ENCODE assay signal across 1 cellular context in genomic region chr13:20702945-20703784, GRCh38.
TF ChIP-seq lines count a peak whose summit lies in the region.

Gene IL17D, plus strand, starts transcription at chr13:20703699. Its CDS starts 303 bp downstream, at chr13:20704002.

TF ChIP-seq in HepG2, 621 proteins besides CTCF, POLR2A, EP300 and RAD21 (continued from another document and continues in another):
- TF ChIP-seq NAIF1 (CRISPR knock-in tag; IDR thresholded peaks at IDR 0.05; ENCODE audit: borderline replicate concordance) (no peak), TFDP2 (CRISPR knock-in tag; IDR thresholded peaks at IDR 0.05) (no peak), ZNF737 (CRISPR knock-in tag; IDR thresholded peaks at IDR 0.05; ENCODE audit: borderline replicate concordance) (0 out of 2 replicates have a peak, but pooled peaks have one; percentile 60), TCF7L2 (IDR thresholded peaks at IDR 0.05; ENCODE audit: low read depth, low read length) (no peak), PLRG1 (conservative IDR thresholded peaks at IDR 0.05) (no peak), SOX6 (IDR thresholded peaks at IDR 0.05) (no peak), SOX6 (CRISPR knock-in tag; IDR thresholded peaks at IDR 0.05) (no peak), MYC (CRISPR knock-in tag; IDR thresholded peaks at IDR 0.05; ENCODE audit: borderline replicate concordance) (peak; percentile 62; the same call in 1 of the 2 replicates), ETV6 (CRISPR knock-in tag; conservative IDR thresholded peaks at IDR 0.05) (0 out of 2 replicates have a peak, but pooled peaks have one; percentile 24), KDM5B (CRISPR knock-in tag; IDR thresholded peaks at IDR 0.05; ENCODE audit: borderline replicate concordance) (peak; percentile 81), ZNF691 (CRISPR knock-in tag; IDR thresholded peaks at IDR 0.05; ENCODE audit: borderline replicate concordance, low read depth) (no peak), STAT6 (CRISPR knock-in tag; IDR thresholded peaks at IDR 0.05; ENCODE audit: borderline replicate concordance) (no peak), ZNF670 (CRISPR knock-in tag; IDR thresholded peaks at IDR 0.05; ENCODE audit: borderline replicate concordance) (no peak), ZNF724P (CRISPR knock-in tag; IDR thresholded peaks at IDR 0.05; ENCODE audit: borderline replicate concordance) (peak; percentile 51; the same call in 1 of the 2 replicates), ZBTB33 (CRISPR knock-in tag; IDR thresholded peaks at IDR 0.05) (no peak), KDM3A (CRISPR knock-in tag; IDR thresholded peaks at IDR 0.05; ENCODE audit: low read depth) (0 out of 2 replicates have a peak, but pooled peaks have one; percentile 21), ZNF318 (CRISPR knock-in tag; IDR thresholded peaks at IDR 0.05) (no peak), ZNF780A (CRISPR knock-in tag; IDR thresholded peaks at IDR 0.05) (no peak), GTF3A (CRISPR knock-in tag; conservative IDR thresholded peaks at IDR 0.05) (no peak), MEIS2 (CRISPR knock-in tag; IDR thresholded peaks at IDR 0.05) (0 out of 2 replicates have a peak, but pooled peaks have one; percentile 46), ZNF280B (CRISPR knock-in tag; IDR thresholded peaks at IDR 0.05; ENCODE audit: borderline replicate concordance) (peak; percentile 65; the same call in 1 of the 2 replicates), ZFP90 (CRISPR knock-in tag; IDR thresholded peaks at IDR 0.05; ENCODE audit: borderline replicate concordance) (peak; percentile 53; the same call in 1 of the 2 replicates), TAF15 (IDR thresholded peaks at IDR 0.05; ENCODE audit: low read depth, low read length, poor library complexity, severe bottlenecking) (no peak), RBFOX2 (IDR thresholded peaks at IDR 0.05; ENCODE audit: low read depth, low read length) (peak; percentile 55; the same call in 1 of the 2 replicates), ARID2 (CRISPR knock-in tag; IDR thresholded peaks at IDR 0.05; ENCODE audit: borderline replicate concordance) (no peak), ZSCAN22 (CRISPR knock-in tag; IDR thresholded peaks at IDR 0.05) (0 out of 2 replicates have a peak, but pooled peaks have one; percentile 50), HNRNPLL (IDR thresholded peaks at IDR 0.05; ENCODE audit: low read depth, low read length, poor library complexity, severe bottlenecking) (peak; percentile 65), ZNF772 (CRISPR knock-in tag; IDR thresholded peaks at IDR 0.05) (0 out of 2 replicates have a peak, but pooled peaks have one; percentile 19), SMARCE1 (IDR thresholded peaks at IDR 0.05; ENCODE audit: borderline replicate concordance) (no peak), ZNF891 (CRISPR knock-in tag; IDR thresholded peaks at IDR 0.05) (peak; percentile 70), AGO2 (optimal IDR thresholded peaks at IDR 0.05; ENCODE audit: low read depth, low read length) (peak; percentile 70), DZIP1 (CRISPR knock-in tag; IDR thresholded peaks at IDR 0.05) (0 out of 2 replicates have a peak, but pooled peaks have one; percentile 44), ELF1 (CRISPR knock-in tag; IDR thresholded peaks at IDR 0.05) (peak; percentile 14; the same call in 1 of the 2 replicates), ZNF850 (CRISPR knock-in tag; conservative IDR thresholded peaks at IDR 0.05) (no peak), MAX (IDR thresholded peaks at IDR 0.05) (peak; percentile 19; the same call in 1 of the 2 replicates), ZBTB43 (CRISPR knock-in tag; conservative IDR thresholded peaks at IDR 0.05) (no peak), ATM (IDR thresholded peaks at IDR 0.05; ENCODE audit: borderline replicate concordance) (no peak), BORCS8-MEF2B (CRISPR knock-in tag; IDR thresholded peaks at IDR 0.05) (peak; percentile 39; the same call in 1 of the 2 replicates), ZNF225 (CRISPR knock-in tag; IDR thresholded peaks at IDR 0.05) (no peak; the same call in 1 of the 2 replicates), ZFY (CRISPR knock-in tag; IDR thresholded peaks at IDR 0.05) (peak; percentile 80)
